In genomic region chr17:75367312-75367711, GRCh38 we compare ENCODE assay signal across 12 cellular contexts. TPM values are rescaled to one million over a fixed set of nuclear protein-coding genes. Genes with fewer than 3 reads are reported as not detected.
DNase-seq lines count a peak whose midpoint lies in the region; ATAC-seq and TF ChIP-seq lines count a peak whose summit lies in the region.
"Had no signal": no experiment of that assay in that cellular context is flagged by ENCODE, and none has a peak within 500 bp of the region (broad histone marks: within the 10 kb centered on the region; RNA-seq: fewer than 3 reads in every experiment).

No MANE protein-coding gene starts in this region.

- no peaks in the 10 kb centered on the region for H3K27me3 Mint-ChIP-seq in osteocyte (ENCODE audit: unreplicated experiment)

- peaks cover 69% of the 10 kb centered on the region for H3K4me1 Mint-ChIP-seq in osteocyte (ENCODE audit: unreplicated experiment)

- H3K4ac ChIP-seq in mesendoderm (ENCODE audit: low read depth, low read length): no peak overlapping the region

- no peaks in the 10 kb centered on the region for H3K9me3 Mint-ChIP-seq in osteocyte (ENCODE audit: unreplicated experiment)

- H2BK5ac ChIP-seq in mesendoderm (ENCODE audit: low read length): no peak overlapping the region

- no peak overlapping the region for H3K18ac ChIP-seq in mesendoderm (ENCODE audit: low read length)

- H2BK120ac ChIP-seq in mesendoderm (ENCODE audit: low read depth, low read length): no peak overlapping the region

- DNase-seq in ELR (ENCODE audit: low read depth): peak; percentile 81
- DNase-seq in NCI-H226: peak; percentile 73
- DNase-seq in amniotic stem cell (lab: John Stamatoyannopoulos, UW): peak; percentile 11
- DNase-seq in mesendoderm: peak; percentile 56
- DNase-seq in osteocyte (ENCODE audit: extremely low spot score, unreplicated experiment): no peak
- DNase-seq: activated CD4-positive, alpha-beta T cell treated with anti-CD3 and anti-CD28 coated beads, Interleukin-2, amount 50 U/mL, for 4 hours; brain microvascular endothelial cell; H7; stimulated activated naive CD4-positive, alpha-beta T cell had no signal

- peaks cover 14% of the 10 kb centered on the region for H3K79me1 ChIP-seq in mesendoderm (ENCODE audit: low read length)

- no peaks in the 10 kb centered on the region for H3K36me3 Mint-ChIP-seq in osteocyte (ENCODE audit: unreplicated experiment)

- WGBS in mesendoderm (ENCODE audit: extremely low coverage, insufficient coverage, low lambda C conversion rate): no CpG with 5 or more reads among the region's 1 CpG

- no peak overlapping the region for H3K56ac ChIP-seq in mesendoderm (ENCODE audit: low read length)

- H3K23ac ChIP-seq in mesendoderm (ENCODE audit: low read length): no peak overlapping the region

- H3K79me2 ChIP-seq in mesendoderm (ENCODE audit: control insufficient read depth, insufficient read depth, low read length): peaks cover 48% of the 10 kb centered on the region

- H3K27ac ChIP-seq in mesendoderm (ENCODE audit: low read depth, low read length): no peak overlapping the region
- H3K27ac ChIP-seq: brain microvascular endothelial cell had no signal

- no peak overlapping the region for H2BK15ac ChIP-seq in mesendoderm (replicated peaks; ENCODE audit: low read depth)

- TF ChIP-seq CTCF in osteocyte (IDR thresholded peaks at IDR 0.05): no peak

- H4K5ac ChIP-seq in mesendoderm (ENCODE audit: low read length): no peak overlapping the region

- no peak overlapping the region for H3K9ac ChIP-seq in mesendoderm (ENCODE audit: low read length)

- no peak overlapping the region for H3K4me2 ChIP-seq in mesendoderm (ENCODE audit: low read length)

- no peak overlapping the region for H2AK5ac ChIP-seq in mesendoderm (ENCODE audit: low read length)

- H3K4me3 ChIP-seq in mesendoderm (ENCODE audit: low read length): no peak overlapping the region

- H3K4me3 Mint-ChIP-seq in osteocyte (ENCODE audit: unreplicated experiment): no peak overlapping the region

- no peak overlapping the region for H3K27ac Mint-ChIP-seq in osteocyte (ENCODE audit: unreplicated experiment)

- no peaks in the 10 kb centered on the region for H3K36me3 ChIP-seq in mesendoderm (ENCODE audit: control insufficient read depth, insufficient read depth, low read length)
- H3K36me3 ChIP-seq: brain microvascular endothelial cell had no signal

- ATAC-seq in GM21528 (IDR thresholded peaks at IDR 0.05; ENCODE audit: low FRiP score, unreplicated experiment) (no peak), HG02623 (IDR thresholded peaks at IDR 0.05; ENCODE audit: unreplicated experiment) (no peak), HG03342 (IDR thresholded peaks at IDR 0.05; ENCODE audit: unreplicated experiment) (no peak)

- H3K4me1 ChIP-seq in mesendoderm (ENCODE audit: control insufficient read depth, low read depth, low read length): peaks cover 3% of the 10 kb centered on the region

- no peak overlapping the region for H4K8ac ChIP-seq in mesendoderm (ENCODE audit: low read depth, low read length)

- H3K27me3 ChIP-seq in mesendoderm (ENCODE audit: insufficient read depth, low read length, poor library complexity): no peaks in the 10 kb centered on the region
- H3K27me3 ChIP-seq: brain microvascular endothelial cell had no signal

RNA-seq across cellular contexts. Expression of gene GRB2, which starts 38.2 kb away (rescaled TPM):
- polyA plus RNA-seq in mesendoderm (2013, experiment 1 of 2): 144 TPM
- 132 TPM for polyA plus RNA-seq in mesendoderm (2013, experiment 2 of 2)
- total RNA-seq in osteocyte: 59.1 and 61.8 TPM in 2 replicates
